1 cellular context compared by ENCODE assay signal in genomic region chr1:225748479-225748878, GRCh38.
TF ChIP-seq lines count a peak whose summit lies in the region.

No MANE protein-coding gene starts in this region.

TF ChIP-seq in K562, 482 proteins besides CTCF, POLR2A, EP300 and RAD21:
- TF ChIP-seq PRMT5 (CRISPR knock-in tag; IDR thresholded peaks at IDR 0.05): no peak
- no peak for TF ChIP-seq ZNF282 (CRISPR knock-in tag; IDR thresholded peaks at IDR 0.05)
- no peak for TF ChIP-seq THAP12 (CRISPR knock-in tag; IDR thresholded peaks at IDR 0.05)
- TF ChIP-seq NEUROD1 (IDR thresholded peaks at IDR 0.05; ENCODE audit: borderline replicate concordance, low read depth, low read length, partially characterized antibody): no peak
- TF ChIP-seq, protein P1, sequence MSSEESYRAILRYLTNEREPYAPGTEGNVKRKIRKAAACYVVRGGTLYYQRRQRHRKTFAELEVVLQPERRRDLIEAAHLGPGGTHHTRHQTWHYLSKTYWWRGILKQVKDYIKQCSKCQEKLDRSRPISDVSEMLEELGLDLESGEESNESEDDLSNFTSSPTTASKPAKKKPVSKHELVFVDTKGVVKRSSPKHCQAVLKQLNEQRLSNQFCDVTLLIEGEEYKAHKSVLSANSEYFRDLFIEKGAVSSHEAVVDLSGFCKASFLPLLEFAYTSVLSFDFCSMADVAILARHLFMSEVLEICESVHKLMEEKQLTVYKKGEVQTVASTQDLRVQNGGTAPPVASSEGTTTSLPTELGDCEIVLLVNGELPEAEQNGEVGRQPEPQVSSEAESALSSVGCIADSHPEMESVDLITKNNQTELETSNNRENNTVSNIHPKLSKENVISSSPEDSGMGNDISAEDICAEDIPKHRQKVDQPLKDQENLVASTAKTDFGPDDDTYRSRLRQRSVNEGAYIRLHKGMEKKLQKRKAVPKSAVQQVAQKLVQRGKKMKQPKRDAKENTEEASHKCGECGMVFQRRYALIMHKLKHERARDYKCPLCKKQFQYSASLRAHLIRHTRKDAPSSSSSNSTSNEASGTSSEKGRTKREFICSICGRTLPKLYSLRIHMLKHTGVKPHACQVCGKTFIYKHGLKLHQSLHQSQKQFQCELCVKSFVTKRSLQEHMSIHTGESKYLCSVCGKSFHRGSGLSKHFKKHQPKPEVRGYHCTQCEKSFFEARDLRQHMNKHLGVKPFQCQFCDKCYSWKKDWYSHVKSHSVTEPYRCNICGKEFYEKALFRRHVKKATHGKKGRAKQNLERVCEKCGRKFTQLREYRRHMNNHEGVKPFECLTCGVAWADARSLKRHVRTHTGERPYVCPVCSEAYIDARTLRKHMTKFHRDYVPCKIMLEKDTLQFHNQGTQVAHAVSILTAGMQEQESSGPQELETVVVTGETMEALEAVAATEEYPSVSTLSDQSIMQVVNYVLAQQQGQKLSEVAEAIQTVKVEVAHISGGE (CRISPR knock-in tag; IDR thresholded peaks at IDR 0.05): no peak
- TF ChIP-seq, protein P2, sequence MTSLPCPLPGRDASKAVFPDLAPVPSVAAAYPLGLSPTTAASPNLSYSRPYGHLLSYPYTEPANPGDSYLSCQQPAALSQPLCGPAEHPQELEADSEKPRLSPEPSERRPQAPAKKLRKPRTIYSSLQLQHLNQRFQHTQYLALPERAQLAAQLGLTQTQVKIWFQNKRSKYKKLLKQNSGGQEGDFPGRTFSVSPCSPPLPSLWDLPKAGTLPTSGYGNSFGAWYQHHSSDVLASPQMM (CRISPR knock-in tag; IDR thresholded peaks at IDR 0.05): no peak
- no peak for TF ChIP-seq DPF2 (IDR thresholded peaks at IDR 0.05)
- TF ChIP-seq ZC3H4 (CRISPR knock-in tag; IDR thresholded peaks at IDR 0.05; ENCODE audit: borderline replicate concordance): no peak
- no peak for TF ChIP-seq SMARCB1 (IDR thresholded peaks at IDR 0.05; ENCODE audit: insufficient read length, low read depth)
- TF ChIP-seq STAT5A (IDR thresholded peaks at IDR 0.05; ENCODE audit: borderline replicate concordance, low read length): no peak
- no peak for TF ChIP-seq UBTF (IDR thresholded peaks at IDR 0.05; ENCODE audit: borderline replicate concordance in 1 of 2, low read depth in 2 of 2, low read length in 2 of 2)
- TF ChIP-seq FOXP1 (CRISPR knock-in tag; IDR thresholded peaks at IDR 0.05): no peak
- TF ChIP-seq PCBP1 (IDR thresholded peaks at IDR 0.05; ENCODE audit: low read depth, low read length, poor library complexity, severe bottlenecking): no peak
TF ChIP-seq in K562: peak in this region for 0.
